Comparison of ENCODE assay signal across 17 cellular contexts in genomic region chr20:24736131-24736843, GRCh38.
A peak's percentile ranks its signal among the peaks of the same experiment; 100 is the strongest.
DNase-seq lines count a peak whose midpoint lies in the region; ATAC-seq and TF ChIP-seq lines count a peak whose summit lies in the region.
"Had no signal": no experiment of that assay in that cellular context is flagged by ENCODE, and none has a peak within 500 bp of the region (broad histone marks: within the 10 kb centered on the region; RNA-seq: fewer than 3 reads in every experiment).

No MANE protein-coding gene starts in this region.

- WGBS in hepatocyte (ENCODE audit: low lambda C conversion rate, missing lambda C conversion rate) = 46% methylated on average over 10 of the region's 10 CpGs

- H3K9me2 ChIP-seq in hepatocyte (replicated peaks; ENCODE audit: insufficient read depth) = no peaks in the 10 kb centered on the region

- H3K36me3 ChIP-seq in hepatocyte (replicated peaks; ENCODE audit: insufficient read depth, low read depth) = no peaks in the 10 kb centered on the region

- H3K4me1 ChIP-seq in hepatocyte (ENCODE audit: insufficient read depth) = peaks cover 15% of the 10 kb centered on the region

- H4K20me1 ChIP-seq in hepatocyte (ENCODE audit: insufficient read depth, poor library complexity, severe bottlenecking) = no peaks in the 10 kb centered on the region

- no peak for TF ChIP-seq CTCF in astrocyte of the spinal cord (IDR thresholded peaks at IDR 0.05; ENCODE audit: low read depth, low read length)
- no peak for TF ChIP-seq CTCF in hepatocyte (IDR thresholded peaks at IDR 0.05; ENCODE audit: poor library complexity)

- no peak overlapping the region for H2AFZ ChIP-seq in hepatocyte
- H2AFZ ChIP-seq: PC-9 had no signal

- in situ Hi-C loops in astrocyte of the spinal cord (cut with HindIII; ENCODE audit: low sequenced_read_pairs) = no loop called here

- peak; percentile 9 for DNase-seq in activated CD8-positive, alpha-beta memory T cell treated with anti-CD3 and anti-CD28 coated beads for 24 hours
- no peak for DNase-seq in activated CD8-positive, alpha-beta memory T cell treated with anti-CD3 and anti-CD28 coated beads, Interleukin-2, amount 50 U/mL, for 48 hours
- DNase-seq in astrocyte of the spinal cord (ENCODE audit: low read depth, low spot score) (peak; percentile 44), hepatocyte (ENCODE audit: low spot score) (peak; percentile 4), NCI-H2081 treated with DMSO at 0.1 percent for 48 hours (lab: John Stamatoyannopoulos, UW) (no peak)
- DNase-seq: CD4-positive, CD25-positive, alpha-beta regulatory T cell; COR-L47; DMS 273 treated with DMSO at 0.1 percent for 48 hours; DND-41; H7; NCI-H1048; NCI-H1436; NCI-H2029 treated with DMSO at 0.1 percent for 48 hours; NCI-H774; PC-9 had no signal

- H3K79me2 ChIP-seq in hepatocyte = no peaks in the 10 kb centered on the region

- H3K4me2 ChIP-seq in hepatocyte = no peak overlapping the region
- H3K4me2 ChIP-seq: PC-9 had no signal

- H3K27me3 ChIP-seq in hepatocyte = no peaks in the 10 kb centered on the region

- ATAC-seq in GM21529 (IDR thresholded peaks at IDR 0.05; ENCODE audit: unreplicated experiment) (no peak), GM18520 (IDR thresholded peaks at IDR 0.05; ENCODE audit: unreplicated experiment) (no peak)

- no peak overlapping the region for H3K4me3 ChIP-seq in astrocyte of the spinal cord (ENCODE audit: low read depth, low read length)
- no peak overlapping the region for H3K4me3 ChIP-seq in hepatocyte
- H3K4me3 ChIP-seq: PC-9 had no signal

- no peaks in the 10 kb centered on the region for H3K9me3 ChIP-seq in hepatocyte (ENCODE audit: low read depth)

- H3K27ac ChIP-seq in hepatocyte = no peak overlapping the region
- H3K27ac ChIP-seq: PC-9 had no signal

Comparison
In these comparisons a context has a peak if more than half of its experiments do, and no peak if none do; other contexts are left out.
1. DNase-seq: peak in activated CD8-positive, alpha-beta memory T cell treated with anti-CD3 and anti-CD28 coated beads for 24 hours (single experiment), astrocyte of the spinal cord (single experiment) and hepatocyte (single experiment); none in activated CD8-positive, alpha-beta memory T cell treated with anti-CD3 and anti-CD28 coated beads, Interleukin-2, amount 50 U/mL, for 48 hours (single experiment) and NCI-H2081 treated with DMSO at 0.1 percent for 48 hours (single experiment).